In genomic region chr12:64890873-64891468, GRCh38 we compare ENCODE assay signal across 8 cellular contexts.
DNase-seq lines count a peak whose midpoint lies in the region; ATAC-seq, FAIRE-seq and TF ChIP-seq lines count a peak whose summit lies in the region.

No MANE protein-coding gene starts in this region.

- H2AFZ ChIP-seq in hepatocyte, result no peak overlapping the region

- H3K79me2 ChIP-seq in hepatocyte, result no peaks in the 10 kb centered on the region

- no peaks in the 10 kb centered on the region for H3K9me2 ChIP-seq in hepatocyte (replicated peaks; ENCODE audit: insufficient read depth)

- CTCF ChIA-PET in AG04449 (lab: Yijun Ruan, JAX), result interaction anchor here (0.6 to 8.9 kb wide), 40 partner anchors 8 to 1970 kb away, joined by 3 to 131 read pairs (median 4); partner anchors contain the start of genes LEMD3 and WIF1

- no peaks in the 10 kb centered on the region for H3K27me3 ChIP-seq in hepatocyte

- FAIRE-seq in GM12892 (lab: Jason Lieb, UNC), result peak; percentile 69

- POLR2A ChIA-PET in AG04449 (lab: Yijun Ruan, JAX), result no interaction called here

- no peak overlapping the region for H3K27ac ChIP-seq in hepatocyte

- no peaks in the 10 kb centered on the region for H3K36me3 ChIP-seq in hepatocyte (replicated peaks; ENCODE audit: insufficient read depth, low read depth)

- H3K4me2 ChIP-seq in hepatocyte, result peak overlapping the region; percentile 35

- no peaks in the 10 kb centered on the region for H3K9me3 Mint-ChIP-seq in stimulated activated memory B cell treated with anti-CD40 and anti-IgM and Interleukin-4, amounts not matched to agents 10 μg/mL and 1 μg/mL and 100 μg/mL, for 72 hours

- no peaks in the 10 kb centered on the region for H3K36me3 Mint-ChIP-seq in stimulated activated memory B cell treated with anti-CD40 and anti-IgM and Interleukin-4, amounts not matched to agents 10 μg/mL and 1 μg/mL and 100 μg/mL, for 72 hours

- no peaks in the 10 kb centered on the region for H3K9me3 ChIP-seq in hepatocyte (ENCODE audit: low read depth)

- 60% methylated on average over 6 of the region's 6 CpGs for WGBS in hepatocyte (ENCODE audit: low lambda C conversion rate, missing lambda C conversion rate)

- H3K4me3 Mint-ChIP-seq in stimulated activated memory B cell treated with anti-CD40 and anti-IgM and Interleukin-4, amounts not matched to agents 10 μg/mL and 1 μg/mL and 100 μg/mL, for 72 hours, result no peak overlapping the region

- DNase-seq in AG04449 (ENCODE audit: low read depth, low spot score) (no peak), GM12892 (ENCODE audit: insufficient read length) (no peak), NCI-H526 treated with DMSO at 0.1 percent for 48 hours (lab: John Stamatoyannopoulos, UW) (peak; percentile 46), astrocyte of the hippocampus (ENCODE audit: low read depth, low spot score) (peak; percentile 76), hepatocyte (ENCODE audit: low spot score) (peak; percentile 83)

- peaks cover 28% of the 10 kb centered on the region for H3K27me3 Mint-ChIP-seq in stimulated activated memory B cell treated with anti-CD40 and anti-IgM and Interleukin-4, amounts not matched to agents 10 μg/mL and 1 μg/mL and 100 μg/mL, for 72 hours

- H4K20me1 ChIP-seq in hepatocyte (ENCODE audit: insufficient read depth, poor library complexity, severe bottlenecking), result no peaks in the 10 kb centered on the region

- peaks cover 15% of the 10 kb centered on the region for H3K4me1 ChIP-seq in hepatocyte (ENCODE audit: insufficient read depth)

- H3K27ac Mint-ChIP-seq in stimulated activated memory B cell treated with anti-CD40 and anti-IgM and Interleukin-4, amounts not matched to agents 10 μg/mL and 1 μg/mL and 100 μg/mL, for 72 hours, result no peak overlapping the region

- no peak for TF ChIP-seq POLR2A in GM12892 (IDR thresholded peaks at IDR 0.05; ENCODE audit: low read depth, low read length)

- ATAC-seq in HG03432 (IDR thresholded peaks at IDR 0.05; ENCODE audit: unreplicated experiment) (peak; percentile 81), GM19397 (IDR thresholded peaks at IDR 0.05; ENCODE audit: unreplicated experiment) (no peak)
- peak; percentile 53 for ATAC-seq in stimulated activated memory B cell treated with anti-CD40 and anti-IgM and Interleukin-4, amounts not matched to agents 10 μg/mL and 1 μg/mL and 100 μg/mL, for 72 hours

- H3K4me1 Mint-ChIP-seq in stimulated activated memory B cell treated with anti-CD40 and anti-IgM and Interleukin-4, amounts not matched to agents 10 μg/mL and 1 μg/mL and 100 μg/mL, for 72 hours, result no peaks in the 10 kb centered on the region

- TF ChIP-seq CTCF in AG04449 (IDR thresholded peaks at IDR 0.05; ENCODE audit: insufficient read depth, low read length, missing control alignments) (peak; percentile 28), hepatocyte (IDR thresholded peaks at IDR 0.05; ENCODE audit: poor library complexity) (peak; percentile 86)

- H3K4me3 ChIP-seq in AG04449 (ENCODE audit: low read depth, low read length) (no peak overlapping the region), hepatocyte (no peak overlapping the region)

Comparison
In these comparisons a context has a peak if more than half of its experiments do, and no peak if none do; other contexts are left out.
1. DNase-seq: peak in NCI-H526 treated with DMSO at 0.1 percent for 48 hours (single experiment), astrocyte of the hippocampus (single experiment) and hepatocyte (single experiment); none in AG04449 (single experiment) and GM12892 (single experiment).